Comparison of ENCODE assay signal across 24 cellular contexts in the genomic region with DNA sequence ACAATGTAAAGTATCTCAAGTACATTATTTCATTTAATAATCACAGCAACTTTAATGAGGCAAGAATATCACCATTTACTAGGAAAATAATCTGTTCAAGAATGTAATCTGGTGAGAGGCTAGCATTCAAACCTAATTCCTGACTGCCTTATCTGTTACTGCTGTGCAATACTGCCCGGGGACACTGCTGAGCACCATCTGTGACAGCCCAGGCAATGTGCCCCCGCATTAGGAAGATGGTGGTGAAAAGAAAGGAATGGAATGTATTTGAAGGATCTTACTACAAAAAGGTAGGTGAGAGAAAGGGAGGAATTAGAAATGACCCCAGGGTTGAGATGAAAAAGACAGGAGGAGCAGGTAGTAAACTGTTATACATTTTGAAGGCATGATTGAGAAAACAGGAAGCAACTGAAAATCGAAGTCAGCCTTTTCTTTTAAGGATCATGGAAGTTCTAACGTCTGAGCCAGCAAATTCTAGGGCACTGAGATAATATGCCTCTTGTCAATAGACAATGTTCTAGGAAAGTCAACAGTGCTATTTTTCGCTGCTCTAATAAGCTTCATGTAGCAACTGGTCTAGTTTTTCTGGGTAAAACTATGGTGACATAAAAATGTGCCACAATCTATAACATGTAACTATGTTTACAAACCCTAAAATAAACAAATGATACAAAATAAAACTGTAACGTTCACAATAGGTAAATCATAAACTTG.
DNase-seq lines count a peak whose midpoint lies in the region; ATAC-seq and TF ChIP-seq lines count a peak whose summit lies in the region.
"Had no signal": no experiment of that assay in that cellular context is flagged by ENCODE, and none has a peak within 500 bp of the region (broad histone marks: within the 10 kb centered on the region; RNA-seq: fewer than 3 reads in every experiment).

No MANE protein-coding gene starts in this region.

- H3K9me3 Mint-ChIP-seq in glutamatergic neuron (ENCODE audit: unreplicated experiment): peaks cover 2% of the 10 kb centered on the region
- H3K9me3 Mint-ChIP-seq: activated naive CD8-positive, alpha-beta T cell treated with anti-CD3 and anti-CD28 coated beads for 36 hours; stimulated activated effector memory CD8-positive, alpha-beta T cell treated with anti-CD3 and anti-CD28 coated beads, Interleukin-12 subunit alpha, Interleukin-12 subunit beta, amount 100 ng/mL, for 72 hours had no signal

- intact Hi-C loops in Right ventricle myocardium superior (cut with DNase I): no loop called here
- intact Hi-C loops in left ventricle myocardium inferior (cut with micrococcal nuclease): no loop called here

- no peaks in the 10 kb centered on the region for H3K36me3 Mint-ChIP-seq in glutamatergic neuron (ENCODE audit: unreplicated experiment)
- H3K36me3 Mint-ChIP-seq: activated naive CD8-positive, alpha-beta T cell treated with anti-CD3 and anti-CD28 coated beads for 36 hours; naive B cell; stimulated activated effector memory CD8-positive, alpha-beta T cell treated with anti-CD3 and anti-CD28 coated beads, Interleukin-12 subunit alpha, Interleukin-12 subunit beta, amount 100 ng/mL, for 72 hours had no signal

- H3K27me3 ChIP-seq in left ventricle myocardium inferior (ENCODE audit: low read depth): no peaks in the 10 kb centered on the region
- H3K27me3 ChIP-seq: BLaER1 treated with 17β-estradiol and CSF1 and Interleukin-3, amounts not matched to agents 10 nM and 100 nM; colonic mucosa had no signal

- H3K27ac ChIP-seq in left ventricle myocardium inferior (replicated peaks): no peak overlapping the region
- H3K27ac ChIP-seq: BLaER1 treated with 17β-estradiol and CSF1 and Interleukin-3, amounts not matched to agents 10 nM and 100 nM; colonic mucosa; KMS-11; thoracic aorta had no signal

- H3K27me3 Mint-ChIP-seq in glutamatergic neuron (ENCODE audit: unreplicated experiment): no peaks in the 10 kb centered on the region
- H3K27me3 Mint-ChIP-seq: activated naive CD8-positive, alpha-beta T cell treated with anti-CD3 and anti-CD28 coated beads for 36 hours; naive B cell had no signal

- peaks cover 7% of the 10 kb centered on the region for H3K4me1 Mint-ChIP-seq in glutamatergic neuron (ENCODE audit: low read depth, unreplicated experiment)
- H3K4me1 Mint-ChIP-seq: activated naive CD8-positive, alpha-beta T cell treated with anti-CD3 and anti-CD28 coated beads for 36 hours; naive B cell had no signal

- peak; percentile 58 for ATAC-seq in Right ventricle myocardium superior (ENCODE audit: poor library complexity)
- ATAC-seq in GM21576 (IDR thresholded peaks at IDR 0.05; ENCODE audit: unreplicated experiment): no peak
- ATAC-seq: GM12878; stimulated activated effector memory CD8-positive, alpha-beta T cell treated with anti-CD3 and anti-CD28 coated beads, Interleukin-12 subunit alpha, Interleukin-12 subunit beta, amount 100 ng/mL, for 72 hours had no signal

- no peaks in the 10 kb centered on the region for H3K9me3 ChIP-seq in left ventricle myocardium inferior (replicated peaks)
- H3K9me3 ChIP-seq: BLaER1 treated with 17β-estradiol and CSF1 and Interleukin-3, amounts not matched to agents 10 nM and 100 nM; colonic mucosa; thoracic aorta had no signal

- peak overlapping the region; percentile 75 for H3K27ac Mint-ChIP-seq in glutamatergic neuron (ENCODE audit: unreplicated experiment)
- H3K27ac Mint-ChIP-seq: activated naive CD8-positive, alpha-beta T cell treated with anti-CD3 and anti-CD28 coated beads for 36 hours; naive B cell; stimulated activated effector memory CD8-positive, alpha-beta T cell treated with anti-CD3 and anti-CD28 coated beads, Interleukin-12 subunit alpha, Interleukin-12 subunit beta, amount 100 ng/mL, for 72 hours had no signal

- peaks cover 13% of the 10 kb centered on the region for H3K4me1 ChIP-seq in left ventricle myocardium inferior

- no peak overlapping the region for H3K4me3 Mint-ChIP-seq in glutamatergic neuron (ENCODE audit: unreplicated experiment)
- H3K4me3 Mint-ChIP-seq: activated naive CD8-positive, alpha-beta T cell treated with anti-CD3 and anti-CD28 coated beads for 36 hours; naive B cell; stimulated activated effector memory CD8-positive, alpha-beta T cell treated with anti-CD3 and anti-CD28 coated beads, Interleukin-12 subunit alpha, Interleukin-12 subunit beta, amount 100 ng/mL, for 72 hours had no signal

- peaks cover 10% of the 10 kb centered on the region for H3K36me3 ChIP-seq in left ventricle myocardium inferior
- H3K36me3 ChIP-seq: BLaER1 treated with 17β-estradiol and CSF1 and Interleukin-3, amounts not matched to agents 10 nM and 100 nM; colonic mucosa; thoracic aorta had no signal

- no peak overlapping the region for H3K4me3 ChIP-seq in left ventricle myocardium inferior
- H3K4me3 ChIP-seq: BLaER1 treated with 17β-estradiol and CSF1 and Interleukin-3, amounts not matched to agents 10 nM and 100 nM; colonic mucosa; GM12878; lung; thoracic aorta had no signal

- DNase-seq in Right ventricle myocardium superior (no peak), left ventricle myocardium inferior (no peak), RPMI7951 (ENCODE audit: low read depth) (peak; percentile 41), glutamatergic neuron (peak; percentile 18), pons (ENCODE audit: low spot score) (peak; percentile 16), T-helper 1 cell (no peak)
- DNase-seq in activated CD4-positive, alpha-beta T cell treated with anti-CD3 and anti-CD28 coated beads for 1 hour: no peak
- DNase-seq: ACHN; activated CD4-positive, alpha-beta T cell treated with anti-CD3 and anti-CD28 coated beads for 4 hours; activated naive CD8-positive, alpha-beta T cell treated with anti-CD3 and anti-CD28 coated beads for 36 hours; colonic mucosa; DMS 273 treated with DMSO at 0.1 percent for 48 hours; MV-4-11; naive B cell; NCI-H1694 treated with DMSO at 0.1 percent for 48 hours; NCI-H2227 treated with DMSO at 0.1 percent for 48 hours; RPMI8226 had no signal

- no peak for TF ChIP-seq CTCF in left ventricle myocardium inferior (IDR thresholded peaks at IDR 0.05; ENCODE audit: borderline replicate concordance)
- no peak for TF ChIP-seq CTCF in glutamatergic neuron (IDR thresholded peaks at IDR 0.05; ENCODE audit: partially characterized antibody, unreplicated experiment)

Comparison
In these comparisons a context has a peak if more than half of its experiments do, and no peak if none do; other contexts are left out.
1. DNase-seq: peak in RPMI7951 (single experiment), glutamatergic neuron (single experiment) and pons (single experiment); none in Right ventricle myocardium superior (single experiment), left ventricle myocardium inferior (single experiment), T-helper 1 cell (0 of 5) and activated CD4-positive, alpha-beta T cell treated with anti-CD3 and anti-CD28 coated beads for 1 hour (single experiment).